Comparison of ENCODE assay signal across 8 cellular contexts in genomic region chr2:112646102-112646719, GRCh38. TPM values are rescaled to one million over a fixed set of nuclear protein-coding genes. Genes with fewer than 3 reads are reported as not detected.
DNase-seq lines count a peak whose midpoint lies in the region; ATAC-seq and TF ChIP-seq lines count a peak whose summit lies in the region.

No MANE protein-coding gene starts in this region.

- H3K4me3 Mint-ChIP-seq in T-helper 1 cell treated with Interleukin-12 subunit alpha and Interleukin-12 subunit beta and Interleukin-4 antibody, amounts not matched to agents 30 μg/mL and 1 μg/mL, for 36 hours = peak overlapping the region; percentile 95
- H3K4me3 Mint-ChIP-seq in dendritic cell treated with granulocyte-macrophage colony-stimulating factor and Interleukin-4, amounts not matched to agents 40 ng/mL and 50 ng/mL, for 4 days = peak overlapping the region; percentile 82

- ATAC-seq in HG03442 (IDR thresholded peaks at IDR 0.05; ENCODE audit: unreplicated experiment) = peak; percentile 19
- peak; percentile 13 for ATAC-seq in thoracic aorta (ENCODE audit: insufficient number of reproducible peaks, low FRiP score, low read depth)

- H3K36me3 ChIP-seq in BE2C = peaks cover 35% of the 10 kb centered on the region
- H3K36me3 ChIP-seq in thoracic aorta = peaks cover 5% of the 10 kb centered on the region

- DNase-seq in BE2C (peak; percentile 39), GM19238 (ENCODE audit: insufficient read length, low spot score) (peak; percentile 44), thoracic aorta (ENCODE audit: low spot score) (no peak), hippocampal formation (lab: John Stamatoyannopoulos, UW) (no peak)

- no peak for TF ChIP-seq CTCF in BE2C (IDR thresholded peaks at IDR 0.05; ENCODE audit: low read depth, low read length)
- TF ChIP-seq CTCF in thoracic aorta (IDR thresholded peaks at IDR 0.05) = no peak

- peak overlapping the region; percentile 86 for H3K27ac Mint-ChIP-seq in T-helper 1 cell treated with Interleukin-12 subunit alpha and Interleukin-12 subunit beta and Interleukin-4 antibody, amounts not matched to agents 30 μg/mL and 1 μg/mL, for 36 hours
- H3K27ac Mint-ChIP-seq in dendritic cell treated with granulocyte-macrophage colony-stimulating factor and Interleukin-4, amounts not matched to agents 40 ng/mL and 50 ng/mL, for 4 days = peak overlapping the region; percentile 86

- H3K9me3 Mint-ChIP-seq in T-helper 1 cell treated with Interleukin-12 subunit alpha and Interleukin-12 subunit beta and Interleukin-4 antibody, amounts not matched to agents 30 μg/mL and 1 μg/mL, for 36 hours = no peaks in the 10 kb centered on the region
- H3K9me3 Mint-ChIP-seq in dendritic cell treated with granulocyte-macrophage colony-stimulating factor and Interleukin-4, amounts not matched to agents 40 ng/mL and 50 ng/mL, for 4 days = no peaks in the 10 kb centered on the region

- H3K9me3 ChIP-seq in BE2C = no peaks in the 10 kb centered on the region
- no peaks in the 10 kb centered on the region for H3K9me3 ChIP-seq in mononuclear cell (ENCODE audit: low read depth, low read length)
- no peaks in the 10 kb centered on the region for H3K9me3 ChIP-seq in thoracic aorta

- intact Hi-C loops in dendritic cell treated with granulocyte-macrophage colony-stimulating factor and Interleukin-4, amounts not matched to agents 40 ng/mL and 50 ng/mL, for 4 days (cut with micrococcal nuclease) = loop anchor here (5.0 kb wide), 1 partner anchor 46 kb away; no protein-coding TSS in a partner anchor

- H3K4me3 ChIP-seq in BE2C (ENCODE audit: low read depth, low read length) = peak overlapping the region; percentile 83
- H3K4me3 ChIP-seq in mononuclear cell (ENCODE audit: low read length) = peak overlapping the region; percentile 93
- H3K4me3 ChIP-seq in thoracic aorta = peak overlapping the region; percentile 95

- 0 out of 2 replicates have a peak, but pooled peaks cover 4% of the 10 kb centered on the region for H3K4me1 ChIP-seq in BE2C
- peaks cover 57% of the 10 kb centered on the region for H3K4me1 ChIP-seq in mononuclear cell (ENCODE audit: insufficient read depth, low read length)
- peaks cover 15 to 53% of the 10 kb centered on the region in 2 donors for H3K4me1 ChIP-seq in thoracic aorta (ENCODE audit: control insufficient read depth in 1 of 2, low read depth in 2 of 2)

- H3K27me3 ChIP-seq in BE2C (no peaks in the 10 kb centered on the region), mononuclear cell (ENCODE audit: insufficient read depth, low read length) (no peaks in the 10 kb centered on the region), thoracic aorta (replicated peaks; ENCODE audit: insufficient read depth) (no peaks in the 10 kb centered on the region)

- H3K36me3 Mint-ChIP-seq in T-helper 1 cell treated with Interleukin-12 subunit alpha and Interleukin-12 subunit beta and Interleukin-4 antibody, amounts not matched to agents 30 μg/mL and 1 μg/mL, for 36 hours (ENCODE audit: low read depth) = peaks cover 54% of the 10 kb centered on the region
- H3K36me3 Mint-ChIP-seq in dendritic cell treated with granulocyte-macrophage colony-stimulating factor and Interleukin-4, amounts not matched to agents 40 ng/mL and 50 ng/mL, for 4 days (ENCODE audit: low read depth) = peaks cover 55% of the 10 kb centered on the region

- H3K27ac ChIP-seq in thoracic aorta = peak overlapping the region; percentile 96 to 97

- H3K4me1 Mint-ChIP-seq in T-helper 1 cell treated with Interleukin-12 subunit alpha and Interleukin-12 subunit beta and Interleukin-4 antibody, amounts not matched to agents 30 μg/mL and 1 μg/mL, for 36 hours (ENCODE audit: low read depth) = peaks cover 65% of the 10 kb centered on the region
- peaks cover 76% of the 10 kb centered on the region for H3K4me1 Mint-ChIP-seq in dendritic cell treated with granulocyte-macrophage colony-stimulating factor and Interleukin-4, amounts not matched to agents 40 ng/mL and 50 ng/mL, for 4 days (ENCODE audit: low read depth)

- no peaks in the 10 kb centered on the region for H3K27me3 Mint-ChIP-seq in T-helper 1 cell treated with Interleukin-12 subunit alpha and Interleukin-12 subunit beta and Interleukin-4 antibody, amounts not matched to agents 30 μg/mL and 1 μg/mL, for 36 hours (ENCODE audit: low read depth)
- H3K27me3 Mint-ChIP-seq in dendritic cell treated with granulocyte-macrophage colony-stimulating factor and Interleukin-4, amounts not matched to agents 40 ng/mL and 50 ng/mL, for 4 days = no peaks in the 10 kb centered on the region

RNA-seq across cellular contexts. Expression of gene SLC20A1, which starts 0.5 kb away (rescaled TPM):
- polyA plus RNA-seq in BE2C (2012; ENCODE audit: insufficient read depth, insufficient read length, low read depth) = 24.0 TPM
- total RNA-seq in mononuclear cell (77.2 TPM), thoracic aorta (100 to 1,000 TPM in 1 of 2 donors, 10 to 100 TPM in 1; 62.3 to 146 TPM)

Comparison
In these comparisons a context has a peak if more than half of its experiments do, and no peak if none do; other contexts are left out.
1. DNase-seq: peak in BE2C (single experiment) and GM19238 (single experiment); none in thoracic aorta (single experiment) and hippocampal formation (0 of 2).
2. Peak in every context shown above with its lines, with median percentiles within 50 percentile points of each other: H3K4me3 ChIP-seq.